Comparison of ENCODE assay signal across 8 cellular contexts in the genomic region with DNA sequence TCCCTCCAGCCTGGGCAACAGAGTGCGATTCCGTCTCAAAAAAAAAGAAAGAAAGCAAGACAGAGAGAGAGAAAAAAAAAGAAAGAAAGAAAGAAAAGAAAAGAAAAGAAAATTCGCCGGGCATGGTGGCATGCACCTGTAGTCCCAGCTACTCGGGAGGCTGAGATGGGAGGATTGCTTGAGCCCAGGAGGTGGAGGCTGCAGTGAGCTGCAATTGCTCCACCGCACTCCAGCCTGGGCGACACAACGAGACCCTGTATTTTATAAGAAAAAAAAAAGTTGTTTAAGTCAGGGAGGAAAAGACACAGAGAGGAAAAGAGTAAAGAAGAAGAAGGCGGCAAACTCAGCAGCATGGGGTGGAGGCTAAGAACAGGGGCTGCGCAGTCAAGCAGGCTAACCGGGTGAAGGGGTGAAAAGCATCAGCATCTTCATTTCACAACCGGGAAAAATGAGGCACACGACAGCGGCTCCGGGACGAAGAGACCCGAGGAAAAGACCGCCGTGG. TPM values are rescaled to one million over a fixed set of nuclear protein-coding genes. Genes with fewer than 3 reads are reported as not detected.
DNase-seq lines count a peak whose midpoint lies in the region; ATAC-seq, FAIRE-seq and TF ChIP-seq lines count a peak whose summit lies in the region.

No MANE protein-coding gene starts in this region.

- H3K36me3 ChIP-seq in HUES6 (ENCODE audit: control insufficient read depth, insufficient read depth, low read length): peaks cover 24% of the 10 kb centered on the region

- H3K27me3 ChIP-seq in HUES6 (ENCODE audit: control insufficient read depth, insufficient read depth, low read length): no peaks in the 10 kb centered on the region
- no peaks in the 10 kb centered on the region for H3K27me3 ChIP-seq in dorsolateral prefrontal cortex

- no peak overlapping the region for H3K9ac ChIP-seq in HUES6 (ENCODE audit: low read length)

- no peak for ATAC-seq in GM18858 (IDR thresholded peaks at IDR 0.05; ENCODE audit: unreplicated experiment)

- TF ChIP-seq CTCF in dorsolateral prefrontal cortex (IDR thresholded peaks at IDR 0.05 in 54 of 56, conservative IDR thresholded peaks at IDR 0.05 in 2 of 56; ENCODE audit: low read depth in 1 of 56, partially characterized antibody in 56 of 56): no peak
- no peak for TF ChIP-seq CTCF in nephron progenitor cell (IDR thresholded peaks at IDR 0.05)

- H3K9me3 Mint-ChIP-seq in nephron progenitor cell: no peaks in the 10 kb centered on the region

- H3K4me1 ChIP-seq in HUES6 (ENCODE audit: control insufficient read depth, insufficient read depth, low read length): peaks cover 8% of the 10 kb centered on the region

- DNase-seq in GM12891 (ENCODE audit: insufficient read length, low spot score) (no peak), dorsolateral prefrontal cortex (no peak), nephron progenitor cell (no peak), NCI-H2107 treated with DMSO at 0.1 percent for 48 hours (lab: John Stamatoyannopoulos, UW; ENCODE audit: unreplicated experiment) (no peak), NCI-H187 treated with DMSO at 0.1 percent for 48 hours (lab: John Stamatoyannopoulos, UW) (no peak), NAMALWA (ENCODE audit: low spot score) (no peak)

- no peak for FAIRE-seq in GM12891 (lab: Jason Lieb, UNC)

- intact Hi-C loops in dorsolateral prefrontal cortex (cut with DNase I): loop anchor here (5.0 to 10.0 kb wide), 6 partner anchors 387 to 837 kb away; a partner anchor contains a TSS

- H3K4me3 Mint-ChIP-seq in nephron progenitor cell: peak overlapping the region; percentile 95

- H3K4me1 Mint-ChIP-seq in nephron progenitor cell: peaks cover 9% of the 10 kb centered on the region

- TF ChIP-seq POLR2A in GM12891 (IDR thresholded peaks at IDR 0.05; ENCODE audit: low read depth, low read length): no peak

- H3K4me3 ChIP-seq in HUES6 (ENCODE audit: low read depth, low read length) (peak overlapping the region; percentile 79), dorsolateral prefrontal cortex (peak overlapping the region; percentile 55 to 98 (median 89))

- no peak overlapping the region for H3K27ac Mint-ChIP-seq in nephron progenitor cell

- H3K27ac ChIP-seq in HUES6 (ENCODE audit: low read depth, low read length) (no peak overlapping the region), dorsolateral prefrontal cortex (peak overlapping the region in 23 of 59 donors; percentile 35 to 84 (median 62))

- peaks cover 12% of the 10 kb centered on the region for H3K27me3 Mint-ChIP-seq in nephron progenitor cell (ENCODE audit: low read depth, poor library complexity)

- H3K9me3 ChIP-seq in HUES6 (ENCODE audit: control insufficient read depth, insufficient read depth, low read depth, low read length): 0 out of 2 replicates have a peak, but pooled peaks cover 2% of the 10 kb centered on the region

- peaks cover 7% of the 10 kb centered on the region for H3K36me3 Mint-ChIP-seq in nephron progenitor cell (ENCODE audit: low read depth)

TF ChIP-seq in GM12891, 5 proteins besides CTCF, POLR2A, EP300 and RAD21:
- TF ChIP-seq POU2F2 (IDR thresholded peaks at IDR 0.05; ENCODE audit: low read depth, low read length): no peak
- 0 out of 2 replicates have a peak, but pooled peaks have one; percentile 1 for TF ChIP-seq TAF1 (IDR thresholded peaks at IDR 0.05; ENCODE audit: low read depth, low read length)

RNA-seq across cellular contexts. Expression of a gene that starts 0.6 kb away (rescaled TPM):
- polyA plus RNA-seq in GM12891 (2012; ENCODE audit: low read depth, missing spikeins): 2.8 TPM
- 10 to 100 TPM in 23 of 120 experiments, 1 to 10 TPM in 97; 5.6 to 13.7 (median 8.3) TPM for total RNA-seq in dorsolateral prefrontal cortex

RNA-seq across cellular contexts. Expression of a gene that starts 46.5 kb away (rescaled TPM):
- 31.7 TPM for polyA plus RNA-seq in GM12891 (2012; ENCODE audit: low read depth, missing spikeins)
- 10 to 100 TPM; 41.4 to 83.9 (median 63.1) TPM for total RNA-seq in dorsolateral prefrontal cortex

RNA-seq across cellular contexts. Expression of a gene that starts 47.9 kb away (rescaled TPM):
- polyA plus RNA-seq in GM12891 (2012; ENCODE audit: low read depth, missing spikeins): 134 TPM
- total RNA-seq in dorsolateral prefrontal cortex: 100 to 1,000 TPM; 120 to 322 (median 236) TPM
